Comparison of ENCODE assay signal across 7 cellular contexts in genomic region chr4:177441803-177442622, GRCh38.
DNase-seq lines count a peak whose midpoint lies in the region; ATAC-seq and TF ChIP-seq lines count a peak whose summit lies in the region.

TSS of gene AGA (minus strand) at chr4:177442437. CDS start at chr4:177442375, 62 bp downstream.

- DNase-seq in NCI-H2081 (lab: John Stamatoyannopoulos, UW) (peak; percentile 94 to 96), T1000 (lab: John Stamatoyannopoulos, UW) (peak; percentile 90), astrocyte of the spinal cord (ENCODE audit: low read depth, low spot score) (peak; percentile 96), hippocampal formation (lab: John Stamatoyannopoulos, UW) (peak; percentile 91 to 92), retinal pigment epithelial cell (ENCODE audit: low read depth) (peak; percentile 90)

- H3K4me3 ChIP-seq in astrocyte of the spinal cord (ENCODE audit: low read depth, low read length) (peak within 1 kb of the TSS; percentile 72), retinal pigment epithelial cell (ENCODE audit: low read length) (peak within 1 kb of the TSS; percentile 82)

- TF ChIP-seq CTCF in astrocyte of the spinal cord (IDR thresholded peaks at IDR 0.05; ENCODE audit: low read depth, low read length) = no peak
- TF ChIP-seq CTCF in retinal pigment epithelial cell (conservative IDR thresholded peaks at IDR 0.05; ENCODE audit: low read depth, low read length) = peak; percentile 2

- peak; percentile 92 for ATAC-seq in GM18505 (IDR thresholded peaks at IDR 0.05; ENCODE audit: unreplicated experiment)
- peak; percentile 90 for ATAC-seq in HG02943 (IDR thresholded peaks at IDR 0.05; ENCODE audit: low read depth, unreplicated experiment)

- TF ChIP-seq POLR2A in GM18505 (IDR thresholded peaks at IDR 0.05; ENCODE audit: borderline replicate concordance, extremely low read depth, insufficient read depth, insufficient read length) = peak; percentile 95

- in situ Hi-C loops in astrocyte of the spinal cord (cut with HindIII; ENCODE audit: low sequenced_read_pairs) = no loop called here

Comparison
In these comparisons a context has a peak if more than half of its experiments do, and no peak if none do; other contexts are left out.
1. Peak in every context shown above with its lines: DNase-seq, ATAC-seq and H3K4me3 ChIP-seq.